In the genomic region with DNA sequence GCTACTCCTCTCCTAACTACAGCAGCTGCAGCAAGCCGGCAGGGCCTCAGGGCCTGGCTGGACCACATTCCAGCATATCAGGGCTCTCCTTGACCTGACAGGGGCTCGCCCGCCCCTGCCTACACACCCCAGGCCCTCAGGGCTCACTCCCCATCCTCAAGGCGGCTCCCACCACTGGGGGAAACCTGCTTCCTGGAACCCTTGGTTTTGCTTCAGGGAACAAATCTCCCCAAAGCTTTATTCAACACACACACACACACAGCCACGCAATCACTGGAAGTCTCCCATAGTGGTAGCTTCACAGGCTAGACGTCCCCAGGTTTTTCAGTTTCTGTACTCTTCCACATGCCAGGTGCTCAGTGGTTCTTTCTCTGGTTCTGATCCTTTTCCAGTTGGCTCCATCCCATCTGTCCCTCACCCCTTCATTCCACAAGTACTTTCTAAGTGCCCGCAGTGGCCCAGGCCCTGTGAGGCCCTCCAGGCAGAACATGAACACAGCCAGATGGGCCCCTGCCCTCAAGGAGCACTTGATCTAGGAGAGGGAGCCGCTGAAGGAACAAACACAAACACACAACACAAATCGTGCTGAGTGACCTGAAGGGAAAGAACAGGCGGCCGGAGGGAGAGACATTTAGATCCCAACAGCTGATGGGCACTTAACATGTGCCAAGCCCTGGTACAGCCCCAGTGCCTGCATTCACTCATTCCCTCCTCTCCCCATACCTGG, we compare ENCODE assay signal across 19 cellular contexts. TPM values are rescaled to one million over a fixed set of nuclear protein-coding genes. Genes with fewer than 3 reads are reported as not detected.
DNase-seq lines count a peak whose midpoint lies in the region; ATAC-seq and TF ChIP-seq lines count a peak whose summit lies in the region.
"Had no signal": no experiment of that assay in that cellular context is flagged by ENCODE, and none has a peak within 500 bp of the region (broad histone marks: within the 10 kb centered on the region; RNA-seq: fewer than 3 reads in every experiment).

No MANE protein-coding gene starts in this region.

- no peak for TF ChIP-seq EP300 in esophagus muscularis mucosa (IDR thresholded peaks at IDR 0.05)
- TF ChIP-seq EP300 in suprapubic skin (IDR thresholded peaks at IDR 0.05), result no peak

- H3K4me3 ChIP-seq in esophagus muscularis mucosa (no peak overlapping the region), suprapubic skin (no peak overlapping the region)
- H3K4me3 ChIP-seq: BLaER1, skin epidermis had no signal

- H3K9me3 ChIP-seq in esophagus muscularis mucosa, result no peaks in the 10 kb centered on the region
- no peaks in the 10 kb centered on the region for H3K9me3 ChIP-seq in suprapubic skin
- H3K9me3 ChIP-seq: BLaER1 had no signal

- no peak overlapping the region for H3K4me3 Mint-ChIP-seq in mesothelial cell of epicardium
- H3K4me3 Mint-ChIP-seq: activated naive CD8-positive, alpha-beta T cell treated with anti-CD3 and anti-CD28 coated beads, Interleukin-2, amount 50 U/mL, for 24 hours; natural killer cell; stimulated activated naive CD8-positive, alpha-beta T cell treated with anti-CD3 and anti-CD28 coated beads, Interleukin-15, Interleukin-2, amounts not matched to agents 100 ng/mL and 50 ng/mL, for 24 hours; T-helper 2 cell treated with Interferon-gamma antibody and Interleukin-4, amounts not matched to agents 5 μg/mL and 100 μg/mL, for 36 hours had no signal

- 83% methylated on average over 11 of the region's 11 CpGs for whole genome bisulfite sequencing in esophagus muscularis mucosa
- 61% methylated on average over 9 of the region's 11 CpGs for WGBS in suprapubic skin

- H3K27ac ChIP-seq in esophagus muscularis mucosa (replicated peaks in 1 of 4) (peak overlapping the region; percentile 89 to 98 (median 97)), suprapubic skin (peak overlapping the region; percentile 11)
- H3K27ac ChIP-seq: BLaER1 had no signal

- ATAC-seq in HG02885 (IDR thresholded peaks at IDR 0.05; ENCODE audit: poor library complexity, unreplicated experiment), result no peak
- ATAC-seq: activated naive CD8-positive, alpha-beta T cell treated with anti-CD3 and anti-CD28 coated beads, Interleukin-2, amount 50 U/mL, for 24 hours; natural killer cell had no signal

- peaks cover 2% of the 10 kb centered on the region for H3K27me3 Mint-ChIP-seq in mesothelial cell of epicardium (ENCODE audit: low read depth)

- TF ChIP-seq CTCF in esophagus muscularis mucosa (IDR thresholded peaks at IDR 0.05) (no peak), mesothelial cell of epicardium (IDR thresholded peaks at IDR 0.05; ENCODE audit: unreplicated experiment) (no peak), suprapubic skin (IDR thresholded peaks at IDR 0.05) (no peak)

- peak overlapping the region; percentile 90 for H3K27ac Mint-ChIP-seq in mesothelial cell of epicardium
- H3K27ac Mint-ChIP-seq: activated naive CD8-positive, alpha-beta T cell treated with anti-CD3 and anti-CD28 coated beads, Interleukin-2, amount 50 U/mL, for 24 hours; natural killer cell; stimulated activated naive CD8-positive, alpha-beta T cell treated with anti-CD3 and anti-CD28 coated beads, Interleukin-15, Interleukin-2, amounts not matched to agents 100 ng/mL and 50 ng/mL, for 24 hours; T-helper 2 cell treated with Interferon-gamma antibody and Interleukin-4, amounts not matched to agents 5 μg/mL and 100 μg/mL, for 36 hours had no signal

- H3K4me1 Mint-ChIP-seq in mesothelial cell of epicardium, result peaks cover 89% of the 10 kb centered on the region
- H3K4me1 Mint-ChIP-seq: activated naive CD8-positive, alpha-beta T cell treated with anti-CD3 and anti-CD28 coated beads, Interleukin-2, amount 50 U/mL, for 24 hours; natural killer cell had no signal

- H3K36me3 ChIP-seq in esophagus muscularis mucosa (no peaks in the 10 kb centered on the region), suprapubic skin (no peaks in the 10 kb centered on the region)

- no peaks in the 10 kb centered on the region for H3K9me3 Mint-ChIP-seq in mesothelial cell of epicardium
- H3K9me3 Mint-ChIP-seq: activated naive CD8-positive, alpha-beta T cell treated with anti-CD3 and anti-CD28 coated beads, Interleukin-2, amount 50 U/mL, for 24 hours; natural killer cell; stimulated activated naive CD8-positive, alpha-beta T cell treated with anti-CD3 and anti-CD28 coated beads, Interleukin-15, Interleukin-2, amounts not matched to agents 100 ng/mL and 50 ng/mL, for 24 hours; T-helper 2 cell treated with Interferon-gamma antibody and Interleukin-4, amounts not matched to agents 5 μg/mL and 100 μg/mL, for 36 hours had no signal

- DNase-seq in NCI-H524 (lab: John Stamatoyannopoulos, UW), result peak; percentile 93 to 95
- DNase-seq in esophagus muscularis mucosa (ENCODE audit: extremely low spot score), result no peak
- no peak for DNase-seq in mesothelial cell of epicardium (ENCODE audit: low spot score in 2 of 2, unreplicated experiment in 2 of 2)
- peak; percentile 49 to 70 for DNase-seq in suprapubic skin (ENCODE audit: low spot score in 2 of 2)
- DNase-seq in AG20443 (ENCODE audit: low spot score), result no peak
- DNase-seq in NCI-H1092 (lab: John Stamatoyannopoulos, UW), result no peak
- no peak for DNase-seq in HK-2 (ENCODE audit: unreplicated experiment)
- DNase-seq: activated CD4-positive, alpha-beta T cell treated with anti-CD3 and anti-CD28 coated beads for 4 hours; activated naive CD8-positive, alpha-beta T cell treated with anti-CD3 and anti-CD28 coated beads, Interleukin-2, amount 50 U/mL, for 24 hours; cerebellar nuclear complex; DMS79; natural killer cell; NCI-H187 treated with DMSO at 0.1 percent for 48 hours; SHP77 had no signal

- H3K27me3 ChIP-seq in esophagus muscularis mucosa (no peaks in the 10 kb centered on the region), suprapubic skin (no peaks in the 10 kb centered on the region)
- H3K27me3 ChIP-seq: BLaER1 had no signal

- intact Hi-C loops in esophagus muscularis mucosa (cut with DNase I), result no loop called here

- H3K4me1 ChIP-seq in esophagus muscularis mucosa, result peaks cover 88 to 100% (median 100%) of the 10 kb centered on the region in 4 donors
- peaks cover 74% of the 10 kb centered on the region for H3K4me1 ChIP-seq in suprapubic skin

- no peak for TF ChIP-seq POLR2A in esophagus muscularis mucosa (IDR thresholded peaks at IDR 0.05; ENCODE audit: low read depth)
- TF ChIP-seq POLR2A in suprapubic skin (IDR thresholded peaks at IDR 0.05), result no peak

- no peaks in the 10 kb centered on the region for H3K36me3 Mint-ChIP-seq in mesothelial cell of epicardium
- H3K36me3 Mint-ChIP-seq: natural killer cell had no signal

RNA-seq across cellular contexts. Expression of a gene that starts 51.1 kb away (rescaled TPM):
- total RNA-seq in esophagus muscularis mucosa, result 1,000 to 10,000 TPM; 1,001 to 2,170 (median 1,411) TPM
- 116 to 130 TPM (median 117 TPM) in 3 replicates for total RNA-seq in mesothelial cell of epicardium
- total RNA-seq in suprapubic skin, result 100 to 1,000 TPM in 2 of 4 donors, 10 to 100 TPM in 2; 64.1 to 145 (median 99.5) TPM

Comparison
In these comparisons a context has a peak if more than half of its experiments do, and no peak if none do; other contexts are left out.
1. DNase-seq: peak in NCI-H524 (2 of 2) and suprapubic skin (2 of 2); none in esophagus muscularis mucosa (single experiment), mesothelial cell of epicardium (0 of 2), AG20443 (single experiment), NCI-H1092 (single experiment) and HK-2 (single experiment).